Comparison of ENCODE assay signal across 8 cellular contexts in the genomic region with DNA sequence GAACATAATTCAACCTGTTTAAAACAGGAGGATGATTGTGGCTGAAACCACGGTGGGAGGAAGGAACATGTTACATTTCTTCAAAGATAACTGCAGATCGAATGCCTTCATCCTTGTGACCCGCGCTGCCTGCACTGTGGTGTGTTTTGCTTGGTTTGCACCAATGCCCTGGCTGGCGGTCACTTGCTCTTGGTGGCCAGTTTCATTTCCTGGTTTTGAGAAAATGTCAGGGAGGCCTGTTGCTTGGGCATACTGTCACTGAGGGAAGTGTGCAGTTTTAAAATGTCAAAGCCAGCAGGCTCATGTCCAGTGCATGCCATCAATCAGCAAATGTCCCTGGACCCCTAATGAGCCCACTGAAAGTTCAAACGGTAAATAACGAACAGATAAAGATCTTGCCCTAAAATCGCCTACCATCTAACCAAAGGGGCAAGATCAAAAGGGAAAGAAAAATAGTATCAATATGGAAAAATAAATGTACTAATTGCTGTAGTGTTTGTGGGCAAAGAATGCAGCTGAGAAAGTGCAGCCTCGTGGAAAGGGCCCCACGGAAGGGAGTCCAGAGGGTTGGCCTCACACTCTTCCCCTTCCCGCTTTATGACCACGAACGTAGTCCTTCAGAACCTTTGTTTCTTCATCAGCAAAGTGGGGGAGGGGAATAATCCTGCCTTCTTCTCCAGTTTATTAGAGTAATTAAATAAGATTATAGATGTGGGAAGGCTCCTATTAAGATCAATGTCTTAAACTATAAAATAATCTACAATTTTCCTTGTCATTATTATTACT. TPM values are rescaled to one million over a fixed set of nuclear protein-coding genes. Genes with fewer than 3 reads are reported as not detected.
A peak's percentile ranks its signal among the peaks of the same experiment; 100 is the strongest.
DNase-seq lines count a peak whose midpoint lies in the region; ATAC-seq lines count a peak whose summit lies in the region.

No MANE protein-coding gene starts in this region.

- H3K4me3 ChIP-seq in duodenal mucosa (ENCODE audit: low read depth in 1 of 2, low read length in 2 of 2), result peak overlapping the region; percentile 29 to 33

- DNase-seq in activated T-cell treated with anti-CD3 and anti-CD28 coated beads, Interleukin-2, amount 50 U/mL, for 24 hours, result no peak
- no peak for DNase-seq in activated T-cell treated with anti-CD3 and anti-CD28 coated beads, Interleukin-2, amount 50 U/mL, for 1 hour
- DNase-seq in stimulated activated naive CD8-positive, alpha-beta T cell treated with anti-CD3 and anti-CD28 coated beads, Interleukin-15, amount 100 ng/mL, for 72 hours, result no peak
- DNase-seq in SW 1271 (lab: John Stamatoyannopoulos, UW) (no peak), ACHN (no peak), A172 (ENCODE audit: low spot score) (no peak)

- peak; percentile 27 for ATAC-seq in HG03520 (IDR thresholded peaks at IDR 0.05; ENCODE audit: unreplicated experiment)
- ATAC-seq in stimulated activated naive CD8-positive, alpha-beta T cell treated with anti-CD3 and anti-CD28 coated beads, Interleukin-15, amount 100 ng/mL, for 72 hours, result peak; percentile 44

- H3K27me3 ChIP-seq in duodenal mucosa (ENCODE audit: control insufficient read depth in 1 of 2, insufficient read depth in 2 of 2, low read length in 2 of 2), result no peaks in the 10 kb centered on the region

- H3K4me3 Mint-ChIP-seq in activated T-cell treated with anti-CD3 and anti-CD28 coated beads, Interleukin-2, amount 50 U/mL, for 24 hours, result peak overlapping the region; percentile 66
- H3K4me3 Mint-ChIP-seq in stimulated activated naive CD8-positive, alpha-beta T cell treated with anti-CD3 and anti-CD28 coated beads, Interleukin-15, amount 100 ng/mL, for 72 hours, result peak overlapping the region; percentile 77 to 84

- H3K27ac ChIP-seq in duodenal mucosa (ENCODE audit: low read depth, low read length), result no peak overlapping the region

- peak overlapping the region; percentile 85 for H3K27ac Mint-ChIP-seq in activated T-cell treated with anti-CD3 and anti-CD28 coated beads, Interleukin-2, amount 50 U/mL, for 24 hours
- H3K27ac Mint-ChIP-seq in stimulated activated naive CD8-positive, alpha-beta T cell treated with anti-CD3 and anti-CD28 coated beads, Interleukin-15, amount 100 ng/mL, for 72 hours, result peak overlapping the region in 1 of 2 donors; percentile 65

- H3K36me3 Mint-ChIP-seq in activated T-cell treated with anti-CD3 and anti-CD28 coated beads, Interleukin-2, amount 50 U/mL, for 24 hours (ENCODE audit: low read depth), result peaks cover 13% of the 10 kb centered on the region

- H3K4me1 ChIP-seq in duodenal mucosa (ENCODE audit: control insufficient read depth in 1 of 2, insufficient read depth in 2 of 2, low read length in 2 of 2), result peaks cover 38 to 39% of the 10 kb centered on the region in 2 donors

- H3K9me3 Mint-ChIP-seq in activated T-cell treated with anti-CD3 and anti-CD28 coated beads, Interleukin-2, amount 50 U/mL, for 24 hours, result no peaks in the 10 kb centered on the region
- no peaks in the 10 kb centered on the region for H3K9me3 Mint-ChIP-seq in stimulated activated naive CD8-positive, alpha-beta T cell treated with anti-CD3 and anti-CD28 coated beads, Interleukin-15, amount 100 ng/mL, for 72 hours

- no peaks in the 10 kb centered on the region for H3K9me3 ChIP-seq in duodenal mucosa (ENCODE audit: control insufficient read depth in 1 of 2, low read length in 2 of 2)

- H3K9ac ChIP-seq in duodenal mucosa (ENCODE audit: low read depth in 1 of 2, low read length in 2 of 2), result peak overlapping the region in 1 of 2 donors; percentile 14

- no peaks in the 10 kb centered on the region for H3K27me3 Mint-ChIP-seq in activated T-cell treated with anti-CD3 and anti-CD28 coated beads, Interleukin-2, amount 50 U/mL, for 24 hours
- H3K27me3 Mint-ChIP-seq in stimulated activated naive CD8-positive, alpha-beta T cell treated with anti-CD3 and anti-CD28 coated beads, Interleukin-15, amount 100 ng/mL, for 72 hours, result no peaks in the 10 kb centered on the region

- no peaks in the 10 kb centered on the region for H3K36me3 ChIP-seq in duodenal mucosa (ENCODE audit: control insufficient read depth in 1 of 2, insufficient read depth in 2 of 2, low read length in 2 of 2)

- peaks cover 99% of the 10 kb centered on the region for H3K4me1 Mint-ChIP-seq in activated T-cell treated with anti-CD3 and anti-CD28 coated beads, Interleukin-2, amount 50 U/mL, for 24 hours (ENCODE audit: low read depth)
- H3K4me1 Mint-ChIP-seq in stimulated activated naive CD8-positive, alpha-beta T cell treated with anti-CD3 and anti-CD28 coated beads, Interleukin-15, amount 100 ng/mL, for 72 hours, result peaks cover 96% of the 10 kb centered on the region

- in situ Hi-C loops in ACHN (cut with HindIII; ENCODE audit: low pct_ligation_motif_present, low pct_unique_long_range_greater_than_20kb, low sequenced_read_pairs), result no loop called here

RNA-seq across cellular contexts. Expression of gene FLI1, which starts 40.8 kb away (rescaled TPM):
- 3.6 and 6.1 TPM in 2 replicates for total RNA-seq in A172 (2014; rRNA removed; shearing (Covaris generic))
